In the genomic region with DNA sequence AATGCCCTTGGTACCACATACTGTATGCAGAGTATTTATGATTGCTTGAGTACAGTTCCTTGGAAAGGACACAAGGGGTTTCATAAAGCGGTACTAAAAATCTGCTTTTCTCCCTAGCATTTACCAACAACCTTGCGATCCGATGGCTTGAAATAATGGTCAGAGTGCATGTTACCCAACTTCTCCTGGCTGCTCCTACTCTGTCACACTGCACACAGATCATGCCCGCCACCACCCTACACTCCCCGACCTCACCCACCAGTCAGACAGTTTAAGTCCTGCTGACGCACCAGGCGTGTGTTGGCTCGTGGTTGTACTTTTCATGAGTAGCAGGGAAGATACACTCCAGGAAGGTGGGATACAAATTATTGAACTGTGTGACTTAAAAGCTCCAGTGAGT, we compare ENCODE assay signal across 16 cellular contexts.
"Had no signal": no experiment of that assay in that cellular context is flagged by ENCODE, and none has a peak within 500 bp of the region (broad histone marks: within the 10 kb centered on the region; RNA-seq: fewer than 3 reads in every experiment).

No MANE protein-coding gene starts in this region.

- H3K4me3 ChIP-seq: coronary artery, gastrocnemius medialis, right atrium auricular region, tibial nerve, upper lobe of right lung had no signal

- H3K9me3 ChIP-seq: gastrocnemius medialis, right atrium auricular region, tibial nerve, upper lobe of right lung had no signal

- H3K27ac Mint-ChIP-seq: endodermal cell, immature natural killer cell had no signal

- H3K4me1 ChIP-seq: upper lobe of right lung had no signal

- H3K4me1 Mint-ChIP-seq: endodermal cell, naive B cell had no signal

- H3K36me3 Mint-ChIP-seq: immature natural killer cell, naive B cell had no signal

- H3K9me3 Mint-ChIP-seq: endodermal cell, immature natural killer cell, naive B cell had no signal

- DNase-seq: caudate nucleus; effector CD4-positive, alpha-beta T cell; endodermal cell; gastrocnemius medialis; immature natural killer cell; left ventricle myocardium superior; mesendoderm; naive B cell; posterior cingulate gyrus; small intestine; stimulated activated CD4-positive, alpha-beta T cell treated with anti-CD3 and anti-CD28 coated beads, Interleukin-12 subunit alpha, Interleukin-12 subunit beta, amount 100 ng/mL, for 4 hours; stimulated activated naive CD4-positive, alpha-beta T cell treated with Interleukin-2 at 50 U/mL for 16 hours; upper lobe of right lung had no signal

- H3K27me3 ChIP-seq: gastrocnemius medialis, right atrium auricular region, tibial nerve, upper lobe of right lung had no signal

- H3K36me3 ChIP-seq: gastrocnemius medialis, right atrium auricular region, tibial nerve, upper lobe of right lung had no signal

- H3K27ac ChIP-seq: coronary artery, gastrocnemius medialis, right atrium auricular region, tibial nerve, upper lobe of right lung had no signal

- ATAC-seq: gastrocnemius medialis, left ventricle myocardium superior, upper lobe of right lung had no signal

- H3K4me3 Mint-ChIP-seq: endodermal cell, immature natural killer cell, naive B cell had no signal
